In genomic region chr1:110004583-110004982, GRCh38 we compare ENCODE assay signal across 8 cellular contexts. TPM values are rescaled to one million over a fixed set of nuclear protein-coding genes. Genes with fewer than 3 reads are reported as not detected.
DNase-seq lines count a peak whose midpoint lies in the region; ATAC-seq and TF ChIP-seq lines count a peak whose summit lies in the region.

No MANE protein-coding gene starts in this region.

- intact Hi-C loops in CD14-positive monocyte (cut with micrococcal nuclease) = no loop called here

- peaks cover 17% of the 10 kb centered on the region for H3K4me1 ChIP-seq in Loucy (ENCODE audit: insufficient read depth, low read length, poor library complexity, severe bottlenecking)
- H3K4me1 ChIP-seq in ectodermal cell (ENCODE audit: control insufficient read depth, insufficient read depth, low read length) = peaks cover 48% of the 10 kb centered on the region
- peaks cover 48% of the 10 kb centered on the region for H3K4me1 ChIP-seq in neural progenitor cell

- H3K27me3 ChIP-seq in Loucy (ENCODE audit: insufficient read depth, low read length, poor library complexity, severe bottlenecking) (no peaks in the 10 kb centered on the region), ectodermal cell (ENCODE audit: control insufficient read depth, insufficient read depth, low read length, poor library complexity, severe bottlenecking) (no peaks in the 10 kb centered on the region), neural progenitor cell (no peaks in the 10 kb centered on the region)

- no peaks in the 10 kb centered on the region for H3K9me2 ChIP-seq in Loucy (replicated peaks; ENCODE audit: low read depth, low read length)

- H3K9me3 Mint-ChIP-seq in CD14-positive monocyte (no peaks in the 10 kb centered on the region), neural progenitor cell (no peaks in the 10 kb centered on the region)

- H3K36me3 ChIP-seq in Loucy (ENCODE audit: insufficient read depth, low read length) (peaks cover 8% of the 10 kb centered on the region; the same call in 1 of the 2 replicates), ectodermal cell (ENCODE audit: control insufficient read depth, insufficient read depth, low read length) (peaks cover 9% of the 10 kb centered on the region), neural progenitor cell (peaks cover 7% of the 10 kb centered on the region)

- peaks cover 0 to 2% (median 0%) of the 10 kb centered on the region in 3 donors for H3K27me3 Mint-ChIP-seq in CD14-positive monocyte (ENCODE audit: low read depth in 3 of 3)
- no peaks in the 10 kb centered on the region for H3K27me3 Mint-ChIP-seq in neural progenitor cell (ENCODE audit: insufficient read depth, low read depth)

- H3K4me2 ChIP-seq in Loucy (ENCODE audit: low read depth, low read length, poor library complexity, severe bottlenecking) (peak overlapping the region; percentile 50), neural progenitor cell (peak overlapping the region; percentile 63)

- H2AFZ ChIP-seq in Loucy (ENCODE audit: low read length) (no peak overlapping the region), neural progenitor cell (replicated peaks) (no peak overlapping the region)

- H3K79me2 ChIP-seq in Loucy (ENCODE audit: insufficient read depth, low read length) (peaks cover 13% of the 10 kb centered on the region; the same call in 1 of the 2 replicates), neural progenitor cell (ENCODE audit: low read depth) (peaks cover 90% of the 10 kb centered on the region)

- H4K20me1 ChIP-seq in Loucy (ENCODE audit: insufficient read depth, low read length, poor library complexity, severe bottlenecking) (peaks cover 6% of the 10 kb centered on the region), neural progenitor cell (ENCODE audit: low read depth) (peaks cover 67% of the 10 kb centered on the region)

- H3K4me3 Mint-ChIP-seq in CD14-positive monocyte (no peak overlapping the region), neural progenitor cell (no peak overlapping the region)

- peak overlapping the region in 4 of 7 donors; percentile 16 to 82 (median 63) for H3K27ac Mint-ChIP-seq in CD14-positive monocyte
- H3K27ac Mint-ChIP-seq in neural progenitor cell = no peak overlapping the region

- H3K4me3 ChIP-seq in Loucy (ENCODE audit: low read length, poor library complexity, severe bottlenecking) (no peak overlapping the region), ectodermal cell (ENCODE audit: insufficient read depth, low read depth, low read length) (no peak overlapping the region), neural progenitor cell (peak overlapping the region; percentile 6)

- no peaks in the 10 kb centered on the region for H3K9me3 ChIP-seq in Loucy (ENCODE audit: insufficient read depth, low read depth, low read length)
- no peaks in the 10 kb centered on the region for H3K9me3 ChIP-seq in ectodermal cell (ENCODE audit: control insufficient read depth, low read length)
- H3K9me3 ChIP-seq in neural progenitor cell (ENCODE audit: low read depth) = no peaks in the 10 kb centered on the region

- DNase-seq in CD14-positive monocyte (ENCODE audit: low spot score) = no peak
- DNase-seq in neural progenitor cell (ENCODE audit: low spot score) = no peak
- no peak for DNase-seq in iPS-NIHi11 (ENCODE audit: low spot score)

- H3K27ac ChIP-seq in ectodermal cell (ENCODE audit: insufficient read depth, low read depth, low read length, poor library complexity, severe bottlenecking) = peak overlapping the region; percentile 30
- H3K27ac ChIP-seq in neural progenitor cell = peak overlapping the region; percentile 55

- peaks cover 19% of the 10 kb centered on the region for H3K4me1 Mint-ChIP-seq in CD14-positive monocyte
- H3K4me1 Mint-ChIP-seq in neural progenitor cell = peaks cover 50% of the 10 kb centered on the region

- WGBS in ectodermal cell, 2 experiments = 75 to 85% methylated on average over 1 of the region's 1 CpG

- H3K9ac ChIP-seq in Loucy (ENCODE audit: low read depth, low read length, poor library complexity, severe bottlenecking) (peak overlapping the region; percentile 44), neural progenitor cell (no peak overlapping the region)

- H3K36me3 Mint-ChIP-seq in CD14-positive monocyte (peaks cover 21 to 22% of the 10 kb centered on the region in 2 donors), neural progenitor cell (peaks cover 6% of the 10 kb centered on the region)

- TF ChIP-seq CTCF in CD14-positive monocyte (IDR thresholded peaks at IDR 0.05) (no peak), Loucy (conservative IDR thresholded peaks at IDR 0.05; ENCODE audit: low read length) (no peak), neural progenitor cell (IDR thresholded peaks at IDR 0.05) (no peak)

- ATAC-seq in GM19455 (IDR thresholded peaks at IDR 0.05; ENCODE audit: unreplicated experiment) (no peak), GM21515 (IDR thresholded peaks at IDR 0.05; ENCODE audit: unreplicated experiment) (no peak), HG02678 (IDR thresholded peaks at IDR 0.05; ENCODE audit: unreplicated experiment) (no peak)

- no peaks in the 10 kb centered on the region for H3F3A ChIP-seq in Loucy (ENCODE audit: low read depth)
- peaks cover 27% of the 10 kb centered on the region for H3F3A ChIP-seq in neural progenitor cell (ENCODE audit: low read depth)

RNA-seq across cellular contexts. Expression of gene AHCYL1, which starts 20.0 kb away (rescaled TPM):
- polyA plus RNA-seq in CD14-positive monocyte = 10 to 100 TPM; 48.8 to 63.9 TPM
- polyA plus RNA-seq in ectodermal cell (2013, experiment 1 of 4) = 92.9 TPM
- 116 TPM for polyA plus RNA-seq in ectodermal cell (2013, experiment 2 of 4)
- polyA plus RNA-seq in ectodermal cell (2013, experiment 3 of 4) = 92.7 TPM
- 98.4 TPM for polyA plus RNA-seq in ectodermal cell (2013, experiment 4 of 4)
- total RNA-seq in neural progenitor cell (ENCODE audit: low replicate concordance) = 62.5 and 65.5 TPM in 2 replicates

RNA-seq across cellular contexts. Expression of gene STRIP1, which starts 29.8 kb away (rescaled TPM):
- 10 to 100 TPM in 1 of 2 donors, 1 to 10 TPM in 1; 8.9 to 11.0 TPM for polyA plus RNA-seq in CD14-positive monocyte
- polyA plus RNA-seq in ectodermal cell (2013, experiment 1 of 4) = 64.3 TPM
- polyA plus RNA-seq in ectodermal cell (2013, experiment 2 of 4) = 65.0 TPM
- polyA plus RNA-seq in ectodermal cell (2013, experiment 3 of 4) = 52.7 TPM
- polyA plus RNA-seq in ectodermal cell (2013, experiment 4 of 4) = 59.1 TPM
- 55.0 and 67.5 TPM in 2 replicates for total RNA-seq in neural progenitor cell (ENCODE audit: low replicate concordance)
